Comparison of ENCODE assay signal across 21 cellular contexts in genomic region chr2:42186945-42187632, GRCh38. TPM values are rescaled to one million over a fixed set of nuclear protein-coding genes. Genes with fewer than 3 reads are reported as not detected.
DNase-seq lines count a peak whose midpoint lies in the region; ATAC-seq, FAIRE-seq and TF ChIP-seq lines count a peak whose summit lies in the region.
"Had no signal": no experiment of that assay in that cellular context is flagged by ENCODE, and none has a peak within 500 bp of the region (broad histone marks: within the 10 kb centered on the region; RNA-seq: fewer than 3 reads in every experiment).

No MANE protein-coding gene starts in this region.

- in situ Hi-C loops in HepG2 (cut with HindIII; ENCODE audit: extremely low pct_ligation_motif_present, low pct_unique_long_range_greater_than_20kb): loop anchor here (25.0 kb wide), 1 partner anchor 325 kb away; no protein-coding TSS in a partner anchor

- no peaks in the 10 kb centered on the region for H3K9me3 Mint-ChIP-seq in CD4-positive, alpha-beta T cell
- H3K9me3 Mint-ChIP-seq: GM23338 had no signal

- peak overlapping the region; percentile 13 for H3K27ac Mint-ChIP-seq in CD4-positive, alpha-beta T cell
- H3K27ac Mint-ChIP-seq: GM23338 had no signal

- H3K4me3 Mint-ChIP-seq in CD4-positive, alpha-beta T cell: peak overlapping the region; percentile 15
- H3K4me3 Mint-ChIP-seq: GM23338 had no signal

- H3K4me3 ChIP-seq in A549 (no peak overlapping the region), ascending aorta (no peak overlapping the region), HepG2 (replicated peaks in 1 of 3; ENCODE audit: insufficient read depth in 1 of 3, low read depth in 2 of 3, low read length in 3 of 3) (no peak overlapping the region), WERI-Rb-1 (ENCODE audit: low read depth, low read length) (no peak overlapping the region)
- H3K4me3 ChIP-seq: GM12878, GM23338 had no signal

- H3K4me1 ChIP-seq in A549 (peaks cover 46% of the 10 kb centered on the region), ascending aorta (peaks cover 0 to 31% of the 10 kb centered on the region in 2 donors), HepG2 (ENCODE audit: insufficient read depth, low read length) (peaks cover 100% of the 10 kb centered on the region)

- H3K27ac ChIP-seq in A549 (no peak overlapping the region), ascending aorta (peak overlapping the region; percentile 57 to 72), HepG2 (ENCODE audit: extremely low read length, insufficient read depth, low read length) (peak overlapping the region; percentile 98), WERI-Rb-1 (no peak overlapping the region)
- H3K27ac ChIP-seq in CD4-positive, alpha-beta T cell (ENCODE audit: low read depth, low read length): no peak overlapping the region
- H3K27ac ChIP-seq: KMS-11 had no signal

- TF ChIP-seq EP300 in A549 (IDR thresholded peaks at IDR 0.05): no peak
- TF ChIP-seq EP300 in HepG2 (IDR thresholded peaks at IDR 0.05; ENCODE audit: low read depth in 2 of 2, low read length in 2 of 2): no peak
- no peak for TF ChIP-seq EP300 in HepG2 (CRISPR knock-in tag; IDR thresholded peaks at IDR 0.05; ENCODE audit: borderline replicate concordance)

- no peaks in the 10 kb centered on the region for H3K27me3 Mint-ChIP-seq in CD4-positive, alpha-beta T cell

- H2AFZ ChIP-seq in HepG2 (ENCODE audit: low read length): no peak overlapping the region
- H2AFZ ChIP-seq: GM23338 had no signal

- peaks cover 34% of the 10 kb centered on the region for H3K36me3 Mint-ChIP-seq in CD4-positive, alpha-beta T cell (ENCODE audit: low read depth)

- H3K27me3 ChIP-seq in CD4-positive, alpha-beta T cell (ENCODE audit: control insufficient read depth, insufficient read depth, low read length): no peaks in the 10 kb centered on the region
- H3K27me3 ChIP-seq in ascending aorta (no peaks in the 10 kb centered on the region), HepG2 (ENCODE audit: control insufficient read depth in 1 of 2, insufficient read depth in 2 of 2, low read length in 2 of 2) (no peaks in the 10 kb centered on the region), WERI-Rb-1 (ENCODE audit: insufficient read depth, low read depth, severe bottlenecking) (no peaks in the 10 kb centered on the region)

- TF ChIP-seq RAD21 in A549 (conservative IDR thresholded peaks at IDR 0.05 in 1 of 2, IDR thresholded peaks at IDR 0.05 in 1 of 2) (no peak), HepG2 (CRISPR knock-in tag; IDR thresholded peaks at IDR 0.05) (no peak)

- no peak for ATAC-seq in A549
- ATAC-seq in CD4-positive, alpha-beta T cell (ENCODE audit: poor library complexity): no peak
- ATAC-seq in HepG2: no peak
- ATAC-seq: GM12878, GM23338, Right ventricle myocardium inferior had no signal

- no peak overlapping the region for H3K4me2 ChIP-seq in A549
- H3K4me2 ChIP-seq in HepG2 (ENCODE audit: low read depth, low read length): peak overlapping the region; percentile 48
- H3K4me2 ChIP-seq: GM23338, KMS-11 had no signal

- DNase-seq in A549 (ENCODE audit: low read depth in 1 of 2, low spot score in 1 of 2) (no peak), ascending aorta (ENCODE audit: low spot score in 2 of 2) (no peak), HepG2 (ENCODE audit: low spot score) (no peak), WERI-Rb-1 (no peak), epidermal melanocyte (ENCODE audit: insufficient read length, low spot score) (no peak), Kasumi-1 (lab: John Stamatoyannopoulos, UW) (no peak), GF-D8 (lab: John Stamatoyannopoulos, UW) (no peak)
- no peak for DNase-seq in CD4-positive, alpha-beta T cell
- DNase-seq: ACHN, COR-L47, DMS153, NCI-H1417, NCI-H187, NCI-H2107, NCI-H510A, NCI-H748 treated with DMSO at 0.1 percent for 48 hours had no signal

- intact Hi-C loops in CD4-positive, alpha-beta T cell (cut with DNase I, micrococcal nuclease): no loop called here
- intact Hi-C loops in ascending aorta (cut with DNase I): loop anchor here (10.0 kb wide), 1 partner anchor 322 kb away; no protein-coding TSS in a partner anchor
- intact Hi-C loops in HepG2 (cut with micrococcal nuclease; ENCODE audit: unreplicated experiment): loop anchor here (2.0 kb wide), 1 partner anchor 14 kb away; no protein-coding TSS in a partner anchor

- peaks cover 86% of the 10 kb centered on the region for H3K4me1 Mint-ChIP-seq in CD4-positive, alpha-beta T cell (ENCODE audit: low read depth)

- H3K9ac ChIP-seq in HepG2 (ENCODE audit: insufficient read depth, low read depth, low read length): no peak overlapping the region
- H3K9ac ChIP-seq: KMS-11 had no signal

- H3K36me3 ChIP-seq in ascending aorta: no peaks in the 10 kb centered on the region
- H3K36me3 ChIP-seq in HepG2 (replicated peaks in 1 of 2; ENCODE audit: control insufficient read depth in 1 of 2, insufficient read depth in 2 of 2, low read length in 2 of 2): peaks cover 5 to 31% of the 10 kb centered on the region in 2 experiments
- no peaks in the 10 kb centered on the region for H3K36me3 ChIP-seq in WERI-Rb-1

- 92% methylated on average over 8 of the region's 8 CpGs for WGBS in A549 (ENCODE audit: missing lambda C conversion rate)
- 80% methylated on average over 8 of the region's 8 CpGs for WGBS in HepG2 (ENCODE audit: low lambda C conversion rate)

- H4K20me1 ChIP-seq in HepG2 (ENCODE audit: insufficient read depth, low read length): peaks cover 88% of the 10 kb centered on the region

- no TSS peak for BruUV-seq in HepG2 (replicated peaks; lab: Mats Ljungman, UMichigan)

- no peak for TF ChIP-seq CTCF in A549 (IDR thresholded peaks at IDR 0.05)
- no peak for TF ChIP-seq CTCF in CD4-positive, alpha-beta T cell (IDR thresholded peaks at IDR 0.05)
- no peak for TF ChIP-seq CTCF in ascending aorta (IDR thresholded peaks at IDR 0.05)
- no peak for TF ChIP-seq CTCF in HepG2 (CRISPR knock-in tag; IDR thresholded peaks at IDR 0.05)
- no peak for TF ChIP-seq CTCF in WERI-Rb-1 (IDR thresholded peaks at IDR 0.05; ENCODE audit: low read depth, low read length)

- FAIRE-seq in A549 (lab: Jason Lieb, UNC) (peak; percentile 13), HepG2 (lab: Jason Lieb, UNC) (no peak)
- FAIRE-seq: GM12878, RCC 7860 had no signal

- POLR2A ChIA-PET in A549 (lab: Yijun Ruan, JAX): no interaction called here
- POLR2A ChIA-PET in CD4-positive, alpha-beta T cell (lab: Charles Lee): interaction anchor here (0.7 to 1.6 kb wide), 3 partner anchors 14 to 80 kb away, joined by 3 to 5 read pairs (median 4); no protein-coding TSS in a partner anchor
- POLR2A ChIA-PET in HepG2 (lab: Yijun Ruan, JAX): interaction anchor here (1.0 to 4.8 kb wide), 3 partner anchors 15 to 50 kb away, joined by 3 to 35 read pairs (median 4); no protein-coding TSS in a partner anchor

- CTCF ChIA-PET in A549 (lab: Yijun Ruan, JAX) (interaction anchor here (1.2 to 1.9 kb wide), 2 partner anchors 57 to 91 kb away, joined by 3 to 5 read pairs; no protein-coding TSS in a partner anchor), HepG2 (lab: Yijun Ruan, JAX; ENCODE audit: low intra/inter-chr PET ratio, low total read pairs) (no interaction called here)
- CTCF ChIA-PET in CD4-positive, alpha-beta T cell (lab: Charles Lee): interaction anchor here (0.8 to 1.4 kb wide), 2 partner anchors 16 to 51 kb away, joined by 3 read pairs; no protein-coding TSS in a partner anchor

- TF ChIP-seq POLR2A in A549 (IDR thresholded peaks at IDR 0.05; ENCODE audit: low read length) (no peak), HepG2 (IDR thresholded peaks at IDR 0.05; ENCODE audit: insufficient read depth in 1 of 2, low read depth in 2 of 2, low read length in 2 of 2) (no peak)

- H3K9me3 ChIP-seq in A549 (no peaks in the 10 kb centered on the region), ascending aorta (no peaks in the 10 kb centered on the region), HepG2 (ENCODE audit: low read length) (no peaks in the 10 kb centered on the region), WERI-Rb-1 (ENCODE audit: severe bottlenecking) (no peaks in the 10 kb centered on the region)
- H3K9me3 ChIP-seq in CD4-positive, alpha-beta T cell (ENCODE audit: control insufficient read depth, low read length): no peaks in the 10 kb centered on the region

- H3K79me2 ChIP-seq in HepG2 (ENCODE audit: insufficient read depth, low read length): peaks cover 99% of the 10 kb centered on the region

TF ChIP-seq in A549, 52 proteins besides CTCF, POLR2A, EP300 and RAD21 (continues in another document):
- 0 out of 2 replicates have a peak, but pooled peaks have one; percentile 40 for TF ChIP-seq KDM1A (IDR thresholded peaks at IDR 0.05; ENCODE audit: low read depth)

TF ChIP-seq in HepG2, 621 proteins besides CTCF, POLR2A, EP300 and RAD21 (continues in another document):
- TF ChIP-seq ZMYM2 (CRISPR knock-in tag; IDR thresholded peaks at IDR 0.05): 0 out of 2 replicates have a peak, but pooled peaks have one; percentile 40

RNA-seq across cellular contexts. Expression of gene EML4, which starts 17.9 kb away (rescaled TPM):
- polyA plus RNA-seq in A549 (2011; rRNA removed) (115 and 130 TPM in 2 replicates), A549 (2017; fragmentation: RNase III; extraction: RNeasy Plus Mini Kit Qiagen cat#74134 plus additional on column Dnase treatment) (34.6 to 39.0 TPM (median 36.3 TPM) in 3 replicates), HepG2 (2011; rRNA removed) (355 and 476 TPM in 2 replicates)
- 23.2 and 24.9 TPM in 2 replicates for polyA plus RNA-seq in A549 (2012; cell fraction: cytosol; rRNA removed)
- polyA plus RNA-seq in A549 (2012; cell fraction: nucleus; rRNA removed): 20.9 and 29.1 TPM in 2 replicates
- polyA minus RNA-seq in A549 (2011; rRNA and poly(A)+ RNA removed): 88.9 and 93.5 TPM in 2 replicates
- 100 to 1,000 TPM; 219 to 228 TPM for total RNA-seq in CD4-positive, alpha-beta T cell
- total RNA-seq in ascending aorta (25.2 TPM), HepG2 (2016; rRNA removed; fragmentation: Illumina TruSeq; extraction: Trizol) (243 and 362 TPM in 2 replicates)
- 33.1 and 38.2 TPM in 2 replicates for total RNA-seq in HepG2 (2016; cell fraction: cytosol; rRNA removed; fragmentation: Illumina TruSeq; extraction: Trizol; ENCODE audit: low read depth)
- total RNA-seq in HepG2 (2016; cell fraction: insoluble cytoplasmic fraction; rRNA removed; fragmentation: Illumina TruSeq; extraction: Trizol): 236 and 353 TPM in 2 replicates
- total RNA-seq in HepG2 (2016; cell fraction: membrane; rRNA removed; fragmentation: Illumina TruSeq; extraction: Trizol): 84.2 and 89.8 TPM in 2 replicates
- 261 and 283 TPM in 2 replicates for total RNA-seq in HepG2 (2016; cell fraction: nucleus; rRNA removed; fragmentation: Illumina TruSeq; extraction: Trizol)
- 199 and 296 TPM in 2 replicates for polyA plus RNA-seq in HepG2 (2011; cell fraction: cytosol; rRNA removed)
- 364 and 369 TPM in 2 replicates for polyA plus RNA-seq in HepG2 (2011; cell fraction: nucleus; rRNA removed)
- 244 and 400 TPM in 2 replicates for polyA plus RNA-seq in HepG2 (2012)
- 6.9 and 8.0 TPM in 2 replicates for polyA plus RNA-seq in HepG2 (2016; cell fraction: cytosol; fragmentation: Illumina TruSeq; extraction: Trizol; ENCODE audit: low read depth)
- 247 and 266 TPM in 2 replicates for polyA plus RNA-seq in HepG2 (2016; cell fraction: insoluble cytoplasmic fraction; fragmentation: Illumina TruSeq; extraction: Trizol; ENCODE audit: low read depth)
- 32.1 and 33.7 TPM in 2 replicates for polyA plus RNA-seq in HepG2 (2016; cell fraction: membrane; fragmentation: Illumina TruSeq; extraction: Trizol; ENCODE audit: low read depth)
- polyA plus RNA-seq in HepG2 (2016; cell fraction: nucleus; fragmentation: Illumina TruSeq; extraction: Trizol; ENCODE audit: insufficient read depth, low read depth): 219 and 231 TPM in 2 replicates
- polyA minus RNA-seq in HepG2 (2011; rRNA and poly(A)+ RNA removed; ENCODE audit: low replicate concordance): 36.9 and 556 TPM in 2 replicates
- 400 and 421 TPM in 2 replicates for polyA minus RNA-seq in HepG2 (2011; cell fraction: cytosol; rRNA and poly(A)+ RNA removed)
- polyA minus RNA-seq in HepG2 (2011; cell fraction: nucleus; rRNA and poly(A)+ RNA removed): 1,279 and 1,350 TPM in 2 replicates

Comparison
In these comparisons a context has a peak if more than half of its experiments do, and no peak if none do; other contexts are left out.
1. H3K27ac ChIP-seq: peak in ascending aorta (2 of 2) and HepG2 (single experiment); none in A549 (0 of 2), CD4-positive, alpha-beta T cell (single experiment) and WERI-Rb-1 (single experiment).
2. intact Hi-C loops: an anchor here in ascending aorta (10.0 kb wide) and HepG2 (2.0 kb wide); none called in CD4-positive, alpha-beta T cell.
3. Of the 38 proteins assayed by ChIP-seq in both HepG2 and A549: peak only in HepG2: none; only in A549: KDM1A; in both: none; in neither: 37.